In genomic region chr3:77529522-77529921, GRCh38 we compare ENCODE assay signal across 7 cellular contexts.
"Had no signal": no experiment of that assay in that cellular context is flagged by ENCODE, and none has a peak within 500 bp of the region (broad histone marks: within the 10 kb centered on the region; RNA-seq: fewer than 3 reads in every experiment).

No MANE protein-coding gene starts in this region.

- H3K4me3 ChIP-seq: GM12878 had no signal

- ATAC-seq: GM12878 had no signal

- FAIRE-seq: GM12878, GM12891, GM12892, GM18507, GM19239 had no signal

- DNase-seq: GDM1, GF-D8 had no signal
